In genomic region chr7:149771696-149772235, GRCh38 we compare ENCODE assay signal across 8 cellular contexts. TPM values are rescaled to one million over a fixed set of nuclear protein-coding genes. Genes with fewer than 3 reads are reported as not detected.
DNase-seq lines count a peak whose midpoint lies in the region; ATAC-seq and TF ChIP-seq lines count a peak whose summit lies in the region.

No MANE protein-coding gene starts in this region.

- H4K20me1 ChIP-seq in neural cell (ENCODE audit: insufficient read depth): no peaks in the 10 kb centered on the region

- H3K27me3 Mint-ChIP-seq in activated T-helper 17 cell treated with anti-CD3 and anti-CD28 coated beads, Interleukin-2, amount 50 U/mL, for 72 hours: no peaks in the 10 kb centered on the region

- H3K9me3 Mint-ChIP-seq in activated T-helper 17 cell treated with anti-CD3 and anti-CD28 coated beads, Interleukin-2, amount 50 U/mL, for 72 hours: no peaks in the 10 kb centered on the region

- peak overlapping the region; percentile 92 for H3K9ac ChIP-seq in neural cell (ENCODE audit: low read length)

- no peak for TF ChIP-seq POLR2A in Peyer's patch (IDR thresholded peaks at IDR 0.05)

- TF ChIP-seq RAD21 in Ishikawa (IDR thresholded peaks at IDR 0.05; ENCODE audit: low read depth) (no peak), neural cell (conservative IDR thresholded peaks at IDR 0.05) (no peak)

- peak overlapping the region; percentile 55 to 72 (median 70) for H3K27ac ChIP-seq in Peyer's patch
- peak overlapping the region; percentile 71 for H3K27ac ChIP-seq in neural cell (ENCODE audit: low read length)

- peak overlapping the region; percentile 65 for H3K4me3 Mint-ChIP-seq in activated T-helper 17 cell treated with anti-CD3 and anti-CD28 coated beads, Interleukin-2, amount 50 U/mL, for 72 hours

- H3K9me2 ChIP-seq in neural cell (ENCODE audit: insufficient read depth, low read length): no peaks in the 10 kb centered on the region

- TF ChIP-seq EP300 in Ishikawa (IDR thresholded peaks at IDR 0.05; ENCODE audit: borderline replicate concordance) (peak; percentile 37; the same call in 1 of the 2 replicates), neural cell (conservative IDR thresholded peaks at IDR 0.05; ENCODE audit: poor library complexity, severe bottlenecking) (no peak)

- H3K36me3 Mint-ChIP-seq in activated T-helper 17 cell treated with anti-CD3 and anti-CD28 coated beads, Interleukin-2, amount 50 U/mL, for 72 hours (ENCODE audit: low read depth): no peaks in the 10 kb centered on the region

- H3K4me2 ChIP-seq in neural cell (ENCODE audit: low read length): no peak overlapping the region

- TF ChIP-seq CTCF in Peyer's patch (IDR thresholded peaks at IDR 0.05) (no peak), neural cell (IDR thresholded peaks at IDR 0.05; ENCODE audit: poor library complexity, severe bottlenecking) (no peak)

- H3F3A ChIP-seq in neural cell (ENCODE audit: insufficient read depth, low read length, poor library complexity, severe bottlenecking): no peaks in the 10 kb centered on the region

- no peaks in the 10 kb centered on the region for H3K79me2 ChIP-seq in neural cell (replicated peaks; ENCODE audit: insufficient read depth, low read length)

- H3K27ac Mint-ChIP-seq in activated T-helper 17 cell treated with anti-CD3 and anti-CD28 coated beads, Interleukin-2, amount 50 U/mL, for 72 hours: no peak overlapping the region

- H2AFZ ChIP-seq in neural cell (ENCODE audit: low read depth, low read length): peak overlapping the region; percentile 73

- H3K4me1 ChIP-seq in Peyer's patch: peaks cover 0 to 32% (median 10%) of the 10 kb centered on the region in 4 donors

- H3K4me3 ChIP-seq in Peyer's patch (peak overlapping the region; percentile 45 to 82 (median 64)), neural cell (ENCODE audit: low read length) (peak overlapping the region; percentile 79)

- DNase-seq in DMS53 treated with DMSO at 0.1 percent for 48 hours (lab: John Stamatoyannopoulos, UW; ENCODE audit: unreplicated experiment) (peak; percentile 83), Peyer's patch (peak; percentile 87 to 95 (median 91)), fibroblast of the conjunctiva (ENCODE audit: low read depth) (peak; percentile 82)
- DNase-seq in stimulated activated naive CD8-positive, alpha-beta T cell treated with anti-CD3 and anti-CD28 coated beads, Interleukin-15, Interleukin-2, amounts not matched to agents 100 U/mL and 50 U/mL, for 24 hours: peak; percentile 90

- H3K36me3 ChIP-seq in Peyer's patch: no peaks in the 10 kb centered on the region
- H3K36me3 ChIP-seq in neural cell (ENCODE audit: insufficient read depth, low read length): no peaks in the 10 kb centered on the region

- H3K9me3 ChIP-seq in Peyer's patch (no peaks in the 10 kb centered on the region), neural cell (ENCODE audit: low read length) (no peaks in the 10 kb centered on the region)

- H3K27me3 ChIP-seq in Peyer's patch: peaks cover 0 to 5% of the 10 kb centered on the region in 2 donors
- H3K27me3 ChIP-seq in neural cell (ENCODE audit: insufficient read depth, low read depth, low read length): peaks cover 9% of the 10 kb centered on the region

- peak; percentile 95 for ATAC-seq in GM21619 (IDR thresholded peaks at IDR 0.05; ENCODE audit: unreplicated experiment)
- ATAC-seq in activated T-helper 17 cell treated with anti-CD3 and anti-CD28 coated beads, Interleukin-2, amount 50 U/mL, for 72 hours (replicated peaks): peak; percentile 98
- ATAC-seq in stimulated activated naive CD8-positive, alpha-beta T cell treated with anti-CD3 and anti-CD28 coated beads, Interleukin-15, Interleukin-2, amounts not matched to agents 100 U/mL and 50 U/mL, for 24 hours: peak; percentile 97

- no peaks in the 10 kb centered on the region for H3K4me1 Mint-ChIP-seq in activated T-helper 17 cell treated with anti-CD3 and anti-CD28 coated beads, Interleukin-2, amount 50 U/mL, for 72 hours

TF ChIP-seq in Ishikawa, 13 proteins besides CTCF, POLR2A, EP300 and RAD21:
- TF ChIP-seq TCF12 (IDR thresholded peaks at IDR 0.05; ENCODE audit: low read depth) (peak; percentile 18; the same call in 1 of the 2 replicates), MAX (IDR thresholded peaks at IDR 0.05) (no peak; the same call in 1 of the 2 replicates), EGR1 (IDR thresholded peaks at IDR 0.05) (no peak), NFIC (IDR thresholded peaks at IDR 0.05) (no peak), FOXM1 (IDR thresholded peaks at IDR 0.05; ENCODE audit: borderline replicate concordance, low read depth) (no peak), TEAD4 (IDR thresholded peaks at IDR 0.05) (no peak)

TF ChIP-seq in neural cell, 6 proteins besides CTCF, POLR2A, EP300 and RAD21:
- TF ChIP-seq TAF1 (IDR thresholded peaks at IDR 0.05; ENCODE audit: low read depth) (no peak), POLR2AphosphoS5 (IDR thresholded peaks at IDR 0.05) (peak; percentile 65)

RNA-seq across cellular contexts. Expression of gene ZNF467, which starts 1.6 kb away (rescaled TPM):
- 1 to 10 TPM in 3 of 4 donors, under 1 TPM in 1; 0.35 to 4.7 (median 3.1) TPM for total RNA-seq in Peyer's patch
- total RNA-seq in activated T-helper 17 cell treated with anti-CD3 and anti-CD28 coated beads, Interleukin-2, amount 50 U/mL, for 72 hours: under 1 TPM in 1 of 2 donors, not detected in 1; 0.42 TPM
- 11.9 and 12.8 TPM in 2 replicates for polyA plus RNA-seq in neural cell
- 12.2 and 14.9 TPM in 2 replicates for polyA minus RNA-seq in neural cell

Comparison
In these comparisons a context has a peak if more than half of its experiments do, and no peak if none do; other contexts are left out.
1. Peak in every context shown above with its lines: DNase-seq, ATAC-seq, H3K4me3 ChIP-seq and H3K27ac ChIP-seq.